ENCODE assay signal across 13 cellular contexts in the genomic region with DNA sequence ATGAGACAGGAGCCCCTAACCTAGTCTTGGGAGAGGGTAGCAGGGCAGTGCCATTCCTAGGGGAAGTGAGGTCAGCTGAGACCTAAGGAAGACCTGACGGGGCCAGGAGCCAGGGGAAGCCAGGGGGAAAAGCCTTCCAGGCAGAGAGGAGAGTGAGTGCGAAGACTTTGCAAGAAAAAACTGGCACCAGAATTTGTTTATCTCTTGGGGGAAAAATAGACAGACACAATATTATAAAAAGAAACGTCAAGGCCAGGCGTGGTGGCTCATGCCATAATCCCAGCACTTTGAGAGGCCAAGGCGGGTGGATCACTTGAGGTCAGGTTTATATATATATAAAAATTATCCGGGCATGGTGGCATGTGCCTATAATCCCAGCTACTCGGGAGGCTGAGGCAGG. TPM values are rescaled to one million over a fixed set of nuclear protein-coding genes. Genes with fewer than 3 reads are reported as not detected.
DNase-seq lines count a peak whose midpoint lies in the region; ATAC-seq, FAIRE-seq and TF ChIP-seq lines count a peak whose summit lies in the region.
"Had no signal": no experiment of that assay in that cellular context is flagged by ENCODE, and none has a peak within 500 bp of the region (broad histone marks: within the 10 kb centered on the region; RNA-seq: fewer than 3 reads in every experiment).

No MANE protein-coding gene starts in this region.

- H3K4me2 ChIP-seq in neural progenitor cell = no peak overlapping the region
- H3K4me2 ChIP-seq: BLaER1 had no signal

- H3K27ac ChIP-seq in neural progenitor cell = no peak overlapping the region
- H3K27ac ChIP-seq in dorsolateral prefrontal cortex = no peak overlapping the region
- H3K27ac ChIP-seq: BLaER1 had no signal

- H3K9me3 Mint-ChIP-seq in neural progenitor cell = no peaks in the 10 kb centered on the region
- H3K9me3 Mint-ChIP-seq in activated T-cell treated with anti-CD3 and anti-CD28 coated beads, Interleukin-2, amount 50 U/mL, for 24 hours = no peaks in the 10 kb centered on the region
- H3K9me3 Mint-ChIP-seq: CD8-positive, alpha-beta memory T cell had no signal

- FAIRE-seq in HTR-8/SVneo (lab: Jason Lieb, UNC) = no peak
- FAIRE-seq: H1 had no signal

- no peaks in the 10 kb centered on the region for H3K36me3 ChIP-seq in neural progenitor cell

- H3K27me3 Mint-ChIP-seq in neural progenitor cell (ENCODE audit: insufficient read depth, low read depth) = peaks cover 6% of the 10 kb centered on the region
- no peaks in the 10 kb centered on the region for H3K27me3 Mint-ChIP-seq in activated T-cell treated with anti-CD3 and anti-CD28 coated beads, Interleukin-2, amount 50 U/mL, for 24 hours
- H3K27me3 Mint-ChIP-seq: CD8-positive, alpha-beta memory T cell had no signal

- no peaks in the 10 kb centered on the region for H3K9me3 ChIP-seq in neural progenitor cell (ENCODE audit: low read depth)
- H3K9me3 ChIP-seq: BLaER1, Caco-2, HAP-1 had no signal

- no peaks in the 10 kb centered on the region for H3K79me2 ChIP-seq in neural progenitor cell (ENCODE audit: low read depth)

- peak overlapping the region; percentile 3 for H3K27ac Mint-ChIP-seq in neural progenitor cell
- no peak overlapping the region for H3K27ac Mint-ChIP-seq in activated T-cell treated with anti-CD3 and anti-CD28 coated beads, Interleukin-2, amount 50 U/mL, for 24 hours

- peaks cover 8% of the 10 kb centered on the region for H3K4me1 Mint-ChIP-seq in neural progenitor cell
- peaks cover 2% of the 10 kb centered on the region for H3K4me1 Mint-ChIP-seq in activated T-cell treated with anti-CD3 and anti-CD28 coated beads, Interleukin-2, amount 50 U/mL, for 24 hours (ENCODE audit: low read depth)

- H3K4me3 Mint-ChIP-seq in neural progenitor cell = no peak overlapping the region
- H3K4me3 Mint-ChIP-seq in activated T-cell treated with anti-CD3 and anti-CD28 coated beads, Interleukin-2, amount 50 U/mL, for 24 hours = no peak overlapping the region
- H3K4me3 Mint-ChIP-seq: CD8-positive, alpha-beta memory T cell had no signal

- H4K20me1 ChIP-seq in neural progenitor cell (ENCODE audit: low read depth) = no peaks in the 10 kb centered on the region
- H4K20me1 ChIP-seq: BLaER1 had no signal

- DNase-seq in epidermal melanocyte (ENCODE audit: insufficient read length, low spot score) (peak; percentile 4), left cardiac atrium (no peak), neural progenitor cell (ENCODE audit: low spot score) (no peak), dorsolateral prefrontal cortex (no peak), HTR-8/SVneo (ENCODE audit: insufficient read length, low spot score) (no peak)
- DNase-seq in activated T-cell treated with anti-CD3 and anti-CD28 coated beads, Interleukin-2, amount 50 U/mL, for 24 hours = no peak
- DNase-seq: AML-193, Caco-2, DND-41 had no signal

- no peaks in the 10 kb centered on the region for H3K36me3 Mint-ChIP-seq in neural progenitor cell
- H3K36me3 Mint-ChIP-seq in activated T-cell treated with anti-CD3 and anti-CD28 coated beads, Interleukin-2, amount 50 U/mL, for 24 hours (ENCODE audit: low read depth) = peaks cover 77% of the 10 kb centered on the region

- peak; percentile 16 to 23 for ATAC-seq in left cardiac atrium

- no peaks in the 10 kb centered on the region for H3K4me1 ChIP-seq in neural progenitor cell
- H3K4me1 ChIP-seq: HAP-1 had no signal

- H3K9ac ChIP-seq in neural progenitor cell = no peak overlapping the region
- H3K9ac ChIP-seq: BLaER1 had no signal

- H3K27me3 ChIP-seq in neural progenitor cell = no peaks in the 10 kb centered on the region
- H3K27me3 ChIP-seq in dorsolateral prefrontal cortex = no peaks in the 10 kb centered on the region
- H3K27me3 ChIP-seq: BLaER1 had no signal

- H3K4me3 ChIP-seq in neural progenitor cell = no peak overlapping the region
- H3K4me3 ChIP-seq in dorsolateral prefrontal cortex = no peak overlapping the region
- H3K4me3 ChIP-seq: BLaER1, HAP-1 had no signal

- no peak overlapping the region for H2AFZ ChIP-seq in neural progenitor cell (replicated peaks)

- H3F3A ChIP-seq in neural progenitor cell (ENCODE audit: low read depth) = no peaks in the 10 kb centered on the region

- TF ChIP-seq CTCF in neural progenitor cell (IDR thresholded peaks at IDR 0.05) (no peak), dorsolateral prefrontal cortex (IDR thresholded peaks at IDR 0.05 in 54 of 56, conservative IDR thresholded peaks at IDR 0.05 in 2 of 56; ENCODE audit: low read depth in 1 of 56, partially characterized antibody in 56 of 56) (no peak)

- intact Hi-C loops in left cardiac atrium (cut with DNase I) (loop anchor here in 1 of 2 donors (5.0 kb wide), 1 partner anchor 64 kb away; a partner anchor contains a TSS), dorsolateral prefrontal cortex (cut with DNase I) (no loop called here)

RNA-seq across cellular contexts. Expression of a gene that starts 26.9 kb away (rescaled TPM):
- total RNA-seq in left cardiac atrium (under 1 TPM; 0.29 to 0.52 TPM), neural progenitor cell (ENCODE audit: low replicate concordance) (7.4 and 8.1 TPM in 2 replicates), dorsolateral prefrontal cortex (1 to 10 TPM in 98 of 120 experiments, under 1 TPM in 21, not detected in 1; 0.28 to 4.8 (median 1.9) TPM)
